In the genomic region with DNA sequence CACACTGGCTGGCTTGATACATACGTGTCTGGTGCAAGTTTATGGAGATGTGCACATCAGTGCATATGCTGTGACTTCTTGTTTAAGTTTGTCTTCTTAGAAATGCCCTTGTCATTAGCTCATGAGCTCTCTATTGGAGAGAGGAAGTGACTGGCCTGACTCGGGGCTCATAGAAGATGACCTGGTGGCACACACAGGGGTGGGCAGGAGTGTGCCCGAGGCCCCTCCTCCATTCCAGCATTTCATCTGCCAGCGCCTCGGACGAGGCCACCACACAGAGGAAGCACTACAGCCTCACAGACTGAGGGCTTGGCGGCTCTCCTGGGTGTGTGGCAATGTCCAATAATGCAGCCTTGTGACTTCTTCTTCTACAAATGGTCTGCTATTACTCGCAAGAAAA, we compare ENCODE assay signal across 1 cellular context.
TF ChIP-seq lines count a peak whose summit lies in the region.

No MANE protein-coding gene starts in this region.

TF ChIP-seq in HepG2, 621 proteins besides CTCF, POLR2A, EP300 and RAD21 (continued from another document):
- TF ChIP-seq, protein P1, sequence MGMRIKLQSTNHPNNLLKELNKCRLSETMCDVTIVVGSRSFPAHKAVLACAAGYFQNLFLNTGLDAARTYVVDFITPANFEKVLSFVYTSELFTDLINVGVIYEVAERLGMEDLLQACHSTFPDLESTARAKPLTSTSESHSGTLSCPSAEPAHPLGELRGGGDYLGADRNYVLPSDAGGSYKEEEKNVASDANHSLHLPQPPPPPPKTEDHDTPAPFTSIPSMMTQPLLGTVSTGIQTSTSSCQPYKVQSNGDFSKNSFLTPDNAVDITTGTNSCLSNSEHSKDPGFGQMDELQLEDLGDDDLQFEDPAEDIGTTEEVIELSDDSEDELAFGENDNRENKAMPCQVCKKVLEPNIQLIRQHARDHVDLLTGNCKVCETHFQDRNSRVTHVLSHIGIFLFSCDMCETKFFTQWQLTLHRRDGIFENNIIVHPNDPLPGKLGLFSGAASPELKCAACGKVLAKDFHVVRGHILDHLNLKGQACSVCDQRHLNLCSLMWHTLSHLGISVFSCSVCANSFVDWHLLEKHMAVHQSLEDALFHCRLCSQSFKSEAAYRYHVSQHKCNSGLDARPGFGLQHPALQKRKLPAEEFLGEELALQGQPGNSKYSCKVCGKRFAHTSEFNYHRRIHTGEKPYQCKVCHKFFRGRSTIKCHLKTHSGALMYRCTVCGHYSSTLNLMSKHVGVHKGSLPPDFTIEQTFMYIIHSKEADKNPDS (CRISPR knock-in tag; IDR thresholded peaks at IDR 0.05): no peak
- TF ChIP-seq ZNF672 (CRISPR knock-in tag; IDR thresholded peaks at IDR 0.05): no peak
- no peak for TF ChIP-seq CHD4 (IDR thresholded peaks at IDR 0.05; ENCODE audit: borderline replicate concordance, low read length)
TF ChIP-seq in HepG2: peak in this region for 0.
